8 cellular contexts compared by ENCODE assay signal in genomic region chr19:48111280-48111679, GRCh38. TPM values are rescaled to one million over a fixed set of nuclear protein-coding genes. Genes with fewer than 3 reads are reported as not detected.
A peak's percentile ranks its signal among the peaks of the same experiment; 100 is the strongest.
DNase-seq lines count a peak whose midpoint lies in the region; ATAC-seq, FAIRE-seq and TF ChIP-seq lines count a peak whose summit lies in the region.

No MANE protein-coding gene starts in this region.

- no peaks in the 10 kb centered on the region for H3K9me3 Mint-ChIP-seq in activated naive CD4-positive, alpha-beta T cell treated with anti-CD3 and anti-CD28 coated beads, Interleukin-2, amount 50 U/mL, for 24 hours
- H3K9me3 Mint-ChIP-seq in activated B cell treated with CpG ODN at 0.5 μM for 24 hours, result no peaks in the 10 kb centered on the region
- no peaks in the 10 kb centered on the region for H3K9me3 Mint-ChIP-seq in immature natural killer cell

- POLR2A ChIA-PET in activated B cell treated with CpG ODN at 0.5 μM for 24 hours (lab: Charles Lee), result interaction anchor here (0.5 to 1.9 kb wide), 11 partner anchors 11 to 1817 kb away, joined by 3 to 7 read pairs (median 4); partner anchors contain the start of genes CARD8 and EMP3

- H3K4me3 Mint-ChIP-seq in activated naive CD4-positive, alpha-beta T cell treated with anti-CD3 and anti-CD28 coated beads, Interleukin-2, amount 50 U/mL, for 24 hours, result peak overlapping the region; percentile 87
- H3K4me3 Mint-ChIP-seq in activated B cell treated with CpG ODN at 0.5 μM for 24 hours (no peak overlapping the region), immature natural killer cell (peak overlapping the region in 3 of 5 donors; percentile 70 to 86 (median 84))

- no peak for FAIRE-seq in frontal cortex (lab: Jason Lieb, UNC)

- no peaks in the 10 kb centered on the region for H3K9me3 ChIP-seq in thyroid gland

- CTCF ChIA-PET in activated B cell treated with CpG ODN at 0.5 μM for 24 hours (lab: Charles Lee), result interaction anchor here (1.1 to 5.7 kb wide), 5 partner anchors 8 to 150 kb away, joined by 3 to 77 read pairs (median 6); no protein-coding TSS in a partner anchor

- peaks cover 3% of the 10 kb centered on the region for H3K36me3 Mint-ChIP-seq in activated naive CD4-positive, alpha-beta T cell treated with anti-CD3 and anti-CD28 coated beads, Interleukin-2, amount 50 U/mL, for 24 hours
- H3K36me3 Mint-ChIP-seq in activated B cell treated with CpG ODN at 0.5 μM for 24 hours (ENCODE audit: low read depth) (peaks cover 13% of the 10 kb centered on the region), immature natural killer cell (peaks cover 0 to 5% (median 0%) of the 10 kb centered on the region in 3 donors)

- no peak for DNase-seq in activated naive CD4-positive, alpha-beta T cell treated with Interleukin-2 at 50 U/mL for 16 hours
- no peak for DNase-seq in activated B cell treated with CpG ODN at 0.5 μM for 24 hours
- no peak for DNase-seq in immature natural killer cell
- peak in 1 of 2 donors; percentile 14 for DNase-seq in thyroid gland
- no peak for DNase-seq in OCI-M2 (lab: John Stamatoyannopoulos, UW; ENCODE audit: unreplicated experiment)
- no peak for DNase-seq in Kasumi-1 (lab: John Stamatoyannopoulos, UW)
- no peak for DNase-seq in frontal cortex (ENCODE audit: low spot score in 2 of 2)

- intact Hi-C loops in activated B cell treated with CpG ODN at 0.5 μM for 24 hours (cut with micrococcal nuclease) (no loop called here), thyroid gland (cut with DNase I) (loop anchor here (10.0 kb wide), 1 partner anchor 144 kb away; the partner anchor contains the start of gene CARD8)

- no peak for ATAC-seq in activated B cell treated with CpG ODN at 0.5 μM for 24 hours (ENCODE audit: low read depth)

- peak overlapping the region in 1 of 3 donors; percentile 23 for H3K4me3 ChIP-seq in thyroid gland (replicated peaks in 1 of 3)

- WGBS in thyroid gland, 2 donors, result 61 to 69% methylated on average over 7 of the region's 7 CpGs

- peaks cover 16% of the 10 kb centered on the region for H3K4me1 Mint-ChIP-seq in activated naive CD4-positive, alpha-beta T cell treated with anti-CD3 and anti-CD28 coated beads, Interleukin-2, amount 50 U/mL, for 24 hours
- H3K4me1 Mint-ChIP-seq in activated B cell treated with CpG ODN at 0.5 μM for 24 hours, result peaks cover 16% of the 10 kb centered on the region
- peaks cover 9 to 18% of the 10 kb centered on the region in 2 donors for H3K4me1 Mint-ChIP-seq in immature natural killer cell

- peaks cover 8 to 31% of the 10 kb centered on the region in 2 donors for H3K4me1 ChIP-seq in thyroid gland

- TF ChIP-seq POLR2A in thyroid gland (IDR thresholded peaks at IDR 0.05), result no peak

- H3K27ac Mint-ChIP-seq in activated naive CD4-positive, alpha-beta T cell treated with anti-CD3 and anti-CD28 coated beads, Interleukin-2, amount 50 U/mL, for 24 hours, result no peak overlapping the region
- peak overlapping the region; percentile 88 for H3K27ac Mint-ChIP-seq in activated B cell treated with CpG ODN at 0.5 μM for 24 hours
- peak overlapping the region in 1 of 6 donors; percentile 35 for H3K27ac Mint-ChIP-seq in immature natural killer cell

- H3K27me3 ChIP-seq in thyroid gland, result no peaks in the 10 kb centered on the region

- H3K27me3 Mint-ChIP-seq in activated naive CD4-positive, alpha-beta T cell treated with anti-CD3 and anti-CD28 coated beads, Interleukin-2, amount 50 U/mL, for 24 hours, result no peaks in the 10 kb centered on the region
- H3K27me3 Mint-ChIP-seq in activated B cell treated with CpG ODN at 0.5 μM for 24 hours, result no peaks in the 10 kb centered on the region
- H3K27me3 Mint-ChIP-seq in immature natural killer cell (ENCODE audit: low read depth in 3 of 3), result peaks cover 0 to 7% (median 2%) of the 10 kb centered on the region in 3 donors

- TF ChIP-seq CTCF in activated B cell treated with CpG ODN at 0.5 μM for 24 hours (IDR thresholded peaks at IDR 0.05) (no peak), thyroid gland (IDR thresholded peaks at IDR 0.05) (no peak)

- H3K36me3 ChIP-seq in thyroid gland, result no peaks in the 10 kb centered on the region

- H3K27ac ChIP-seq in thyroid gland, result peak overlapping the region; percentile 95 to 99 (median 97)

RNA-seq across cellular contexts. Expression of gene PLA2G4C, which starts 0.7 kb away (rescaled TPM):
- total RNA-seq in activated B cell treated with CpG ODN at 0.5 μM for 24 hours (14.9 and 16.6 TPM in 2 replicates), thyroid gland (10 to 100 TPM in 2 of 4 donors, 1 to 10 TPM in 2; 4.8 to 17.7 (median 10.5) TPM), frontal cortex (11.4 TPM)
- under 1 TPM in 1 of 3 donors, not detected in 2; 0.37 TPM for polyA plus RNA-seq in immature natural killer cell

RNA-seq across cellular contexts. Expression of gene LIG1, which starts 58.9 kb away (rescaled TPM):
- total RNA-seq in activated B cell treated with CpG ODN at 0.5 μM for 24 hours (41.8 and 42.9 TPM in 2 replicates), thyroid gland (10 to 100 TPM; 17.7 to 33.3 (median 26.7) TPM), frontal cortex (17.9 TPM)
- polyA plus RNA-seq in immature natural killer cell, result 10 to 100 TPM; 13.1 to 26.0 (median 17.3) TPM

RNA-seq across cellular contexts. Expression of gene ZSWIM9, which starts 59.2 kb away (rescaled TPM):
- total RNA-seq in activated B cell treated with CpG ODN at 0.5 μM for 24 hours, result 5.7 and 8.6 TPM in 2 replicates
- polyA plus RNA-seq in immature natural killer cell, result 1 to 10 TPM in 1 of 3 donors, under 1 TPM in 1, not detected in 1; 0.54 to 1.3 TPM
- 1 to 10 TPM; 4.2 to 6.1 (median 5.4) TPM for total RNA-seq in thyroid gland
- 2.0 TPM for total RNA-seq in frontal cortex
